Comparison of ENCODE assay signal across 12 cellular contexts in the genomic region with DNA sequence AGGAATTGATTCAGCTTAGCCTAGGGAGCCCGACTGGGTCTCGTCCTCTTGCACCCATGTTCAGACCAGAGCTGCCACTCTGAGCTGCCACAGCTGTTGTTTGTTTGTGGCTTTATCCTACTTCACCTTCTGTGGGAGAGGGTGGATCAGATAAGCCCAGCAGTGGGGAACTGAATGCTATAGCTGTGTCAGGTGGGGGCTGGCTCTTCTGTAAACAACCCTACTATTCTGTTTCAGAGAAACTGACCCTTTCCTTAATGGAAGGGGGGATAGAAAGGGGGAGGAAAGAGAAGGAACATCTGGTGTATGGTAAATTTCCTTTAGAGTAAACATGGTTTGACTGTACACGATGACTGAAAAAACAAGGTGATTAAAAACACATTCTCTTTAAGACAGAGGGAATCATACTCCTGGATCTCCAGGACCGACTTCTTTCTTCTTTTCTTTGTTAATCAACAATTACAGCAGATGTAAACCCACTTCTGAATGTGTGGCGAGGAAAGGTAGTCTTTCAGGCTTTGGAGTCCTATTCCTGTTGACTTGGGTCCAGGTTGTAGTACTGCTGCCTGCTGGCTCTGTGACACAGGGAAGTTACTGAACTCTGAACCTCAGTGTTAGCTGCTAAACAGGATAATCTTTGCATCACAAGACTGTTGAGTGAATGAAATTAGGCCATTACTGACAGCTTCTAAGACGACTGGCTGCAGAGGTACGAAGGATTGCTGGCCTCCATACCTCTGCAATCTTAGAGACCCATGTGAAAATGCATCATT. TPM values are rescaled to one million over a fixed set of nuclear protein-coding genes. Genes with fewer than 3 reads are reported as not detected.
DNase-seq lines count a peak whose midpoint lies in the region; ATAC-seq and TF ChIP-seq lines count a peak whose summit lies in the region.
"Had no signal": no experiment of that assay in that cellular context is flagged by ENCODE, and none has a peak within 500 bp of the region (broad histone marks: within the 10 kb centered on the region; RNA-seq: fewer than 3 reads in every experiment).

No MANE protein-coding gene starts in this region.

- H3K9me3 ChIP-seq in RWPE2 (ENCODE audit: severe bottlenecking) (no peaks in the 10 kb centered on the region), psoas muscle (no peaks in the 10 kb centered on the region)
- H3K9me3 ChIP-seq: thoracic aorta had no signal

- no peaks in the 10 kb centered on the region for H3K27me3 Mint-ChIP-seq in natural killer cell (ENCODE audit: low read depth in 2 of 2)

- 49 to 70% (median 61%) methylated on average over 7 of the region's 7 CpGs for WGBS in psoas muscle, 3 donors

- H3K27ac Mint-ChIP-seq in natural killer cell, result no peak overlapping the region
- H3K27ac Mint-ChIP-seq: T-helper 2 cell treated with Interferon-gamma antibody and Interleukin-4, amounts not matched to agents 5 μg/mL and 100 μg/mL, for 36 hours had no signal

- H3K4me1 ChIP-seq in RWPE2 (ENCODE audit: insufficient read depth, poor library complexity, severe bottlenecking), result peaks cover 39% of the 10 kb centered on the region
- peaks cover 63% of the 10 kb centered on the region for H3K4me1 ChIP-seq in psoas muscle

- no peaks in the 10 kb centered on the region for H3K36me3 Mint-ChIP-seq in natural killer cell

- peak overlapping the region; percentile 36 for H3K27ac ChIP-seq in RWPE2 (ENCODE audit: poor library complexity, severe bottlenecking)
- H3K27ac ChIP-seq in psoas muscle, result peak overlapping the region; percentile 46

- H3K4me3 ChIP-seq in RWPE2 (ENCODE audit: severe bottlenecking) (no peak overlapping the region), psoas muscle (no peak overlapping the region)
- H3K4me3 ChIP-seq: thoracic aorta had no signal

- H3K27me3 ChIP-seq in RWPE2 (ENCODE audit: insufficient read depth, poor library complexity, severe bottlenecking), result no peaks in the 10 kb centered on the region
- H3K27me3 ChIP-seq in psoas muscle (ENCODE audit: insufficient read depth in 3 of 3, low read length in 2 of 3), result no peaks in the 10 kb centered on the region

- no peak overlapping the region for H3K4me3 Mint-ChIP-seq in natural killer cell
- H3K4me3 Mint-ChIP-seq: T-helper 2 cell treated with Interferon-gamma antibody and Interleukin-4, amounts not matched to agents 5 μg/mL and 100 μg/mL, for 36 hours had no signal

- no peak for ATAC-seq in RWPE2 (ENCODE audit: low read depth)
- ATAC-seq in psoas muscle, result no peak
- no peak for ATAC-seq in natural killer cell
- ATAC-seq in sciatic nerve, result no peak
- no peak for ATAC-seq in GM19467 (IDR thresholded peaks at IDR 0.05; ENCODE audit: unreplicated experiment)

- TF ChIP-seq CTCF in RWPE2 (IDR thresholded peaks at IDR 0.05; ENCODE audit: poor library complexity, severe bottlenecking) (no peak), psoas muscle (IDR thresholded peaks at IDR 0.05) (no peak), natural killer cell (IDR thresholded peaks at IDR 0.05) (no peak)

- DNase-seq in DMS53 treated with DMSO at 0.1 percent for 48 hours (lab: John Stamatoyannopoulos, UW; ENCODE audit: unreplicated experiment) (peak; percentile 52), RWPE2 (ENCODE audit: low spot score) (no peak), fibroblast of gingiva (ENCODE audit: low read depth) (peak; percentile 34), psoas muscle (no peak), natural killer cell (no peak), sciatic nerve (ENCODE audit: low spot score) (no peak), NCI-H2196 treated with DMSO at 0.1 percent for 48 hours (lab: John Stamatoyannopoulos, UW; ENCODE audit: unreplicated experiment) (no peak)
- DNase-seq: activated T-cell treated with anti-CD3 and anti-CD28 coated beads, Interleukin-2, amount 50 U/mL, for 1 hour had no signal

- peaks cover under 1% of the 10 kb centered on the region in 2 donors for H3K4me1 Mint-ChIP-seq in natural killer cell

- H3K36me3 ChIP-seq in RWPE2 (ENCODE audit: low read depth) (no peaks in the 10 kb centered on the region), psoas muscle (ENCODE audit: insufficient read depth in 1 of 2, low read depth in 1 of 2) (no peaks in the 10 kb centered on the region)
- H3K36me3 ChIP-seq: thoracic aorta had no signal

- no peaks in the 10 kb centered on the region for H3K9me3 Mint-ChIP-seq in natural killer cell
- H3K9me3 Mint-ChIP-seq: T-helper 2 cell treated with Interferon-gamma antibody and Interleukin-4, amounts not matched to agents 5 μg/mL and 100 μg/mL, for 36 hours had no signal

- intact Hi-C loops in psoas muscle (cut with DNase I) (no loop called here), natural killer cell (cut with micrococcal nuclease) (no loop called here), sciatic nerve (cut with DNase I) (no loop called here)

RNA-seq across cellular contexts. Expression of a gene that starts 6.0 kb away (rescaled TPM):
- total RNA-seq in psoas muscle, result 10 to 100 TPM; 34.2 to 51.8 (median 41.4) TPM
- polyA plus RNA-seq in psoas muscle, result 10 to 100 TPM; 19.0 to 39.9 (median 28.4) TPM
- total RNA-seq in natural killer cell, result 1 to 10 TPM; 1.3 to 1.8 (median 1.4) TPM
- 117 TPM for total RNA-seq in sciatic nerve

RNA-seq across cellular contexts. Expression of a gene that starts 39.8 kb away (rescaled TPM):
- total RNA-seq in psoas muscle (10 to 100 TPM; 23.9 to 33.3 (median 25.7) TPM), natural killer cell (100 to 1,000 TPM; 126 to 180 (median 173) TPM), sciatic nerve (103 TPM)
- 10 to 100 TPM; 19.4 to 20.0 (median 19.6) TPM for polyA plus RNA-seq in psoas muscle

RNA-seq across cellular contexts. Expression of a gene that starts 57.7 kb away (rescaled TPM):
- total RNA-seq in psoas muscle (not detected), natural killer cell (not detected), sciatic nerve (not detected)
- not detected for polyA plus RNA-seq in psoas muscle
- total RNA-seq: thoracic aorta had no signal

RNA-seq across cellular contexts. Expression of a gene that starts 57.8 kb away (rescaled TPM):
- total RNA-seq in psoas muscle (not detected), natural killer cell (not detected), sciatic nerve (not detected)
- not detected for polyA plus RNA-seq in psoas muscle
- total RNA-seq: kidney epithelial cell, thoracic aorta had no signal

Comparison
In these comparisons a context has a peak if more than half of its experiments do, and no peak if none do; other contexts are left out.
1. DNase-seq: peak in DMS53 treated with DMSO at 0.1 percent for 48 hours (single experiment) and fibroblast of gingiva (single experiment); none in RWPE2 (single experiment), psoas muscle (0 of 2), natural killer cell (single experiment), sciatic nerve (single experiment) and NCI-H2196 treated with DMSO at 0.1 percent for 48 hours (single experiment).
2. RNA of a gene that starts 6.0 kb away (total RNA-seq): 117 TPM in sciatic nerve (single experiment) and 34.2 to 51.8 TPM in psoas muscle; 1.3 to 1.8 TPM in natural killer cell; every median in the first group is over 10 times any median in the second.